ENCODE assay signal across 8 cellular contexts in the genomic region with DNA sequence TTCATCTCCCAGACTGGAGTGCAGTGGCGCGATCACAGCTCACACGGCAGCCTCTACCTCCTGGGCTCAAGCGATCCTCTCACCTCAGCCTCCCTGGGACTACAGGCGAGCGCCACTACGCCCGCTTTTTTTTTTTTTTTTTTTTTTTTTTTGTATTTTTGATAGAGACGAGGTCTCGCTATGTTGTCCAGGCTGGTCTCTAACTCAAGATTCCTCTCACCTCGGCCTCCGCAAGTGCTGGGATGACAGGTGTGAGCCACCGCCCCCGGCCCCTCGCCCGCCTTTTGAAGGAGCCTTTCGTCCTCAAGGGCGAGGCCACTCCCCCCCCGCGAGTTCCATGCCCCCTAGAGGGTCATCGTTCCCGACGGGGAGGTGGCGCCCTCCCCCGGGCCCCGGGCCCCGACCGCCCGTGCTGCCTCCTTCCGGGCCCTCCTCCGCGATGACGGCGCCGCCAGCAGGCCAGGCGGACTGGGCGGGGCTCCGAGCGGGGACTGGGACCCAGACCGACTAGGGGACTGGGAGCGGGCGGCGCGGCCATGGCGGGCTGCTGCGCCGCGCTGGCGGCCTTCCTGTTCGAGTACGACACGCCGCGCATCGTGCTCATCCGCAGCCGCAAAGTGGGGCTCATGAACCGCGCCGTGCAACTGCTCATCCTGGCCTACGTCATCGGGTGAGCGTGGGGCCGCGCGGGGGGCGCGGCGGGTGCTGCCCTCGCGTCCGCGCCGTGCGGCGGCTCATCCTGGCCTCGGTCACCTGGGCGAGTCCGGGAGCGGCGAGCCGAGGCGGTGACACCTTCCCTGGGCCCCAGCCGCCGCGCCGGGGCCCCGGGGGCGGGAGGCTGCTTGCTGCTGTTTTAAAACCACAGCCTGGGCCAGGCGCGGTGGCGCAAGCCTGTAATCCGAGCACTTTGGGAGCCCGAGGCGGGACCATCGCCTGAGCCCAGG. TPM values are rescaled to one million over a fixed set of nuclear protein-coding genes. Genes with fewer than 3 reads are reported as not detected.
DNase-seq lines count a peak whose midpoint lies in the region; ATAC-seq and TF ChIP-seq lines count a peak whose summit lies in the region.

A gene with protein sequence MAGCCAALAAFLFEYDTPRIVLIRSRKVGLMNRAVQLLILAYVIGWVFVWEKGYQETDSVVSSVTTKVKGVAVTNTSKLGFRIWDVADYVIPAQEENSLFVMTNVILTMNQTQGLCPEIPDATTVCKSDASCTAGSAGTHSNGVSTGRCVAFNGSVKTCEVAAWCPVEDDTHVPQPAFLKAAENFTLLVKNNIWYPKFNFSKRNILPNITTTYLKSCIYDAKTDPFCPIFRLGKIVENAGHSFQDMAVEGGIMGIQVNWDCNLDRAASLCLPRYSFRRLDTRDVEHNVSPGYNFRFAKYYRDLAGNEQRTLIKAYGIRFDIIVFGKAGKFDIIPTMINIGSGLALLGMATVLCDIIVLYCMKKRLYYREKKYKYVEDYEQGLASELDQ (plus strand): TSS at position 501 of the 944 bp plus-strand sequence. CDS start 36 bp downstream, at position 537.

- H3K27me3 ChIP-seq in GM23338 (ENCODE audit: insufficient read depth) = peaks cover 15% of the 10 kb centered on the region; the same call in 1 of the 2 replicates
- no peaks in the 10 kb centered on the region for H3K27me3 ChIP-seq in neutrophil

- H3K4me3 ChIP-seq in GM23338 = peak within 1 kb of the TSS; percentile 81
- H3K4me3 ChIP-seq in neutrophil (ENCODE audit: low read depth in 1 of 2, low read length in 1 of 2) = peak within 1 kb of the TSS; percentile 75 to 83

- no peaks in the 10 kb centered on the region for H3K4me1 ChIP-seq in ES-I3 (ENCODE audit: insufficient read depth, low read length)
- peaks cover 6% of the 10 kb centered on the region; the same call in 1 of the 2 replicates for H3K4me1 ChIP-seq in GM23338 (ENCODE audit: insufficient read depth)
- H3K4me1 ChIP-seq in neutrophil (ENCODE audit: control insufficient read depth in 1 of 2, insufficient read depth in 1 of 2, low read depth in 1 of 2, low read length in 1 of 2) = peaks cover 9 to 14% of the 10 kb centered on the region in 2 experiments

- H3K27ac Mint-ChIP-seq in GM23338 = peak within 1 kb of the TSS; percentile 0; the same call in 1 of the 2 replicates

- H3F3A ChIP-seq in GM23338 (replicated peaks; ENCODE audit: low read depth) = peaks cover 3% of the 10 kb centered on the region; the same call in 1 of the 2 replicates

- H3K36me3 Mint-ChIP-seq in GM23338 (ENCODE audit: low read depth) = no peaks in the 10 kb centered on the region

- peak within 1 kb of the TSS; percentile 75 for H3K4me3 Mint-ChIP-seq in GM23338

- no peaks in the 10 kb centered on the region for H3K79me2 ChIP-seq in GM23338 (replicated peaks; ENCODE audit: insufficient read depth)

- H2AFZ ChIP-seq in GM23338 = peak within 1 kb of the TSS; percentile 25

- no peaks in the 10 kb centered on the region for H3K9me3 Mint-ChIP-seq in GM23338

- peaks cover 13% of the 10 kb centered on the region for H3K27me3 Mint-ChIP-seq in GM23338 (ENCODE audit: insufficient read depth, low read depth, poor library complexity)

- no peaks in the 10 kb centered on the region; the same call in 1 of the 2 replicates for H4K20me1 ChIP-seq in GM23338 (replicated peaks; ENCODE audit: insufficient read depth)

- H3K36me3 ChIP-seq in ES-I3 (ENCODE audit: insufficient read depth, low read length) = no peaks in the 10 kb centered on the region
- H3K36me3 ChIP-seq in GM23338 (ENCODE audit: insufficient read depth) = no peaks in the 10 kb centered on the region
- H3K36me3 ChIP-seq in neutrophil = no peaks in the 10 kb centered on the region

- no peaks in the 10 kb centered on the region for H3K9me2 ChIP-seq in GM23338 (ENCODE audit: insufficient read depth)

- H3K27ac ChIP-seq in GM23338 (ENCODE audit: low read depth) (0 out of 2 replicates have a peak within 1 kb of the TSS, but pooled peaks have one; percentile 45), neutrophil (peak within 1 kb of the TSS; percentile 86)

- TF ChIP-seq CTCF in GM23338 (conservative IDR thresholded peaks at IDR 0.05; ENCODE audit: low read depth in 2 of 2) (peak; percentile 15 to 60; a peak in 2 of 4 replicates), LNCAP (IDR thresholded peaks at IDR 0.05) (peak; percentile 49; the same call in 1 of the 2 replicates), neutrophil (IDR thresholded peaks at IDR 0.05) (peak; percentile 43)

- H3K9me3 ChIP-seq in ES-I3 (ENCODE audit: control insufficient read depth, insufficient read depth, low read length) = no peaks in the 10 kb centered on the region
- no peaks in the 10 kb centered on the region for H3K9me3 ChIP-seq in neutrophil

- peak within 1 kb of the TSS; percentile 94 for H3K9ac ChIP-seq in ES-I3 (ENCODE audit: low read depth, low read length)

- peaks cover 5% of the 10 kb centered on the region; the same call in 2 of the 3 replicates for H3K4me1 Mint-ChIP-seq in GM23338

- ATAC-seq in GM23338 = peak; percentile 96

- peak; percentile 90 for DNase-seq in GM23338 (ENCODE audit: low spot score)
- peak; percentile 61 for DNase-seq in SHP77 treated with DMSO at 0.1 percent for 48 hours (lab: John Stamatoyannopoulos, UW)
- DNase-seq in activated gamma-delta T cell treated with Interleukin-2 at 50 U/mL for 16 hours = peak; percentile 79
- DNase-seq in foreskin melanocyte = peak; percentile 59
- DNase-seq in superior temporal gyrus (ENCODE audit: extremely low spot score) = peak; percentile 80

- H3K4me2 ChIP-seq in GM23338 = peak within 1 kb of the TSS; percentile 90

TF ChIP-seq in GM23338, 12 proteins besides CTCF, POLR2A, EP300 and RAD21:
- TF ChIP-seq POLR2AphosphoS5 (IDR thresholded peaks at IDR 0.05; ENCODE audit: low read depth) (peak; percentile 86), ZNF114 (CRISPR knock-in tag; IDR thresholded peaks at IDR 0.05) (no peak), CREB1 (CRISPR knock-in tag; IDR thresholded peaks at IDR 0.05; ENCODE audit: low read depth) (peak; percentile 63; the same call in 1 of the 2 replicates)
- TF ChIP-seq, protein P1, sequence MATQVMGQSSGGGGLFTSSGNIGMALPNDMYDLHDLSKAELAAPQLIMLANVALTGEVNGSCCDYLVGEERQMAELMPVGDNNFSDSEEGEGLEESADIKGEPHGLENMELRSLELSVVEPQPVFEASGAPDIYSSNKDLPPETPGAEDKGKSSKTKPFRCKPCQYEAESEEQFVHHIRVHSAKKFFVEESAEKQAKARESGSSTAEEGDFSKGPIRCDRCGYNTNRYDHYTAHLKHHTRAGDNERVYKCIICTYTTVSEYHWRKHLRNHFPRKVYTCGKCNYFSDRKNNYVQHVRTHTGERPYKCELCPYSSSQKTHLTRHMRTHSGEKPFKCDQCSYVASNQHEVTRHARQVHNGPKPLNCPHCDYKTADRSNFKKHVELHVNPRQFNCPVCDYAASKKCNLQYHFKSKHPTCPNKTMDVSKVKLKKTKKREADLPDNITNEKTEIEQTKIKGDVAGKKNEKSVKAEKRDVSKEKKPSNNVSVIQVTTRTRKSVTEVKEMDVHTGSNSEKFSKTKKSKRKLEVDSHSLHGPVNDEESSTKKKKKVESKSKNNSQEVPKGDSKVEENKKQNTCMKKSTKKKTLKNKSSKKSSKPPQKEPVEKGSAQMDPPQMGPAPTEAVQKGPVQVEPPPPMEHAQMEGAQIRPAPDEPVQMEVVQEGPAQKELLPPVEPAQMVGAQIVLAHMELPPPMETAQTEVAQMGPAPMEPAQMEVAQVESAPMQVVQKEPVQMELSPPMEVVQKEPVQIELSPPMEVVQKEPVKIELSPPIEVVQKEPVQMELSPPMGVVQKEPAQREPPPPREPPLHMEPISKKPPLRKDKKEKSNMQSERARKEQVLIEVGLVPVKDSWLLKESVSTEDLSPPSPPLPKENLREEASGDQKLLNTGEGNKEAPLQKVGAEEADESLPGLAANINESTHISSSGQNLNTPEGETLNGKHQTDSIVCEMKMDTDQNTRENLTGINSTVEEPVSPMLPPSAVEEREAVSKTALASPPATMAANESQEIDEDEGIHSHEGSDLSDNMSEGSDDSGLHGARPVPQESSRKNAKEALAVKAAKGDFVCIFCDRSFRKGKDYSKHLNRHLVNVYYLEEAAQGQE (IDR thresholded peaks at IDR 0.05; ENCODE audit: unreplicated experiment) = no peak
TF ChIP-seq in GM23338: peak in this region for 2.

RNA-seq across cellular contexts. Expression of the gene that starts here (rescaled TPM):
- total RNA-seq in GM23338 (2014; rRNA removed; shearing (Covaris generic)) = 18.9 and 19.5 TPM in 2 replicates
- 5.6 and 5.9 TPM in 2 replicates for polyA plus RNA-seq in GM23338 (2016; fragmentation: Nextera tagmentation; extraction: Ambion mirVana)

Comparison
In these comparisons a context has a peak if more than half of its experiments do, and no peak if none do; other contexts are left out.
1. Peak in every context shown above with its lines: DNase-seq, ATAC-seq, H3K4me3 ChIP-seq and H3K27ac ChIP-seq.